ENCODE assay signal across 1 cellular context in the genomic region with DNA sequence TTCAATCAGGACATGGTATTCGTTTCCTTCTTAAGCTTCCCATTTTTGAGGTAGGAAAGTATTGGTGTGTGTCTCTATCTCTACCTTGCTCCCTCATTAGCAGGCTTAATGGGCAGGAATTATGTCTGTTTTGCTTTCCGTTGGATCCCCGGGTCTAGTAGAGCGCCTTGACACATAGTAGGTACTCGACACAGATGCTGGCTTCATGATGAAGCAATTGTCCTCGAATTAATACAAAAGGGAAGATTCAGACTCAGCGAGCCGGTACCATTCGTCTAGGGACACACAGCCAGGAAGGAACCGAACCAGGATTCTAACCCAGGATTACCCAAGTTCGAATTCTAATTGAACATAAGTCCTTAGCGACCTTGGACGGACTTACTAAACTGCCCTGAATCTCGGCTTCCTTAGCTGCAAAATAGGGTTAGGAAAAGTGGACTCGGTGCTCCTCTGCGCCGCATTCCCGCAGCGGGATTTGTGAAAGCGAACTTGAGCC.
TF ChIP-seq lines count a peak whose summit lies in the region.

No MANE protein-coding gene starts in this region.

TF ChIP-seq in liver, 16 proteins besides CTCF, POLR2A, EP300 and RAD21 (continued from another document):
- TF ChIP-seq, protein P1, sequence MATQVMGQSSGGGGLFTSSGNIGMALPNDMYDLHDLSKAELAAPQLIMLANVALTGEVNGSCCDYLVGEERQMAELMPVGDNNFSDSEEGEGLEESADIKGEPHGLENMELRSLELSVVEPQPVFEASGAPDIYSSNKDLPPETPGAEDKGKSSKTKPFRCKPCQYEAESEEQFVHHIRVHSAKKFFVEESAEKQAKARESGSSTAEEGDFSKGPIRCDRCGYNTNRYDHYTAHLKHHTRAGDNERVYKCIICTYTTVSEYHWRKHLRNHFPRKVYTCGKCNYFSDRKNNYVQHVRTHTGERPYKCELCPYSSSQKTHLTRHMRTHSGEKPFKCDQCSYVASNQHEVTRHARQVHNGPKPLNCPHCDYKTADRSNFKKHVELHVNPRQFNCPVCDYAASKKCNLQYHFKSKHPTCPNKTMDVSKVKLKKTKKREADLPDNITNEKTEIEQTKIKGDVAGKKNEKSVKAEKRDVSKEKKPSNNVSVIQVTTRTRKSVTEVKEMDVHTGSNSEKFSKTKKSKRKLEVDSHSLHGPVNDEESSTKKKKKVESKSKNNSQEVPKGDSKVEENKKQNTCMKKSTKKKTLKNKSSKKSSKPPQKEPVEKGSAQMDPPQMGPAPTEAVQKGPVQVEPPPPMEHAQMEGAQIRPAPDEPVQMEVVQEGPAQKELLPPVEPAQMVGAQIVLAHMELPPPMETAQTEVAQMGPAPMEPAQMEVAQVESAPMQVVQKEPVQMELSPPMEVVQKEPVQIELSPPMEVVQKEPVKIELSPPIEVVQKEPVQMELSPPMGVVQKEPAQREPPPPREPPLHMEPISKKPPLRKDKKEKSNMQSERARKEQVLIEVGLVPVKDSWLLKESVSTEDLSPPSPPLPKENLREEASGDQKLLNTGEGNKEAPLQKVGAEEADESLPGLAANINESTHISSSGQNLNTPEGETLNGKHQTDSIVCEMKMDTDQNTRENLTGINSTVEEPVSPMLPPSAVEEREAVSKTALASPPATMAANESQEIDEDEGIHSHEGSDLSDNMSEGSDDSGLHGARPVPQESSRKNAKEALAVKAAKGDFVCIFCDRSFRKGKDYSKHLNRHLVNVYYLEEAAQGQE (IDR thresholded peaks at IDR 0.05) = no peak
TF ChIP-seq in liver: peak in this region for 1.
